In the genomic region with DNA sequence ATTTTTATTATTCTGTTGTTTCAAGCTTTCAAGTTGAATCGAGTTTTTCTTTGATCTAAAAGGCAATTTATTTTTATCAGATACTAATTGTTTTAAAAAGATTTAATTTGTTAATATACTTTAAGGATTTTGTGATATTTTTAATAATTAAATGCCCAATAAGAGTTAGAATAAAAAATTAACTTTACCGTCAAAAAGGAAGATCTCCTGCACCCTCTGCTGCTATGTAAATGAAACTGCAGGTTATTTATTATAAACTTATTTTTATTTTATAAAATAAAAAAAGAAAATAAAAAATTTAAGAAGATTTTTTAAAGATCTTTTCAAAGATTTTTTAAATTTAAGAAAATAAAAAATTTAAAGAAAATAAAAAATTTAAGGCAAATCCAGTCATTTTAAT, we compare ENCODE assay signal across 1 cellular context.
TF ChIP-seq lines count a peak whose summit lies in the region.

No MANE protein-coding gene starts in this region.

TF ChIP-seq in GM23338, 12 proteins besides CTCF, POLR2A, EP300 and RAD21 (continued from another document):
- TF ChIP-seq, protein P1, sequence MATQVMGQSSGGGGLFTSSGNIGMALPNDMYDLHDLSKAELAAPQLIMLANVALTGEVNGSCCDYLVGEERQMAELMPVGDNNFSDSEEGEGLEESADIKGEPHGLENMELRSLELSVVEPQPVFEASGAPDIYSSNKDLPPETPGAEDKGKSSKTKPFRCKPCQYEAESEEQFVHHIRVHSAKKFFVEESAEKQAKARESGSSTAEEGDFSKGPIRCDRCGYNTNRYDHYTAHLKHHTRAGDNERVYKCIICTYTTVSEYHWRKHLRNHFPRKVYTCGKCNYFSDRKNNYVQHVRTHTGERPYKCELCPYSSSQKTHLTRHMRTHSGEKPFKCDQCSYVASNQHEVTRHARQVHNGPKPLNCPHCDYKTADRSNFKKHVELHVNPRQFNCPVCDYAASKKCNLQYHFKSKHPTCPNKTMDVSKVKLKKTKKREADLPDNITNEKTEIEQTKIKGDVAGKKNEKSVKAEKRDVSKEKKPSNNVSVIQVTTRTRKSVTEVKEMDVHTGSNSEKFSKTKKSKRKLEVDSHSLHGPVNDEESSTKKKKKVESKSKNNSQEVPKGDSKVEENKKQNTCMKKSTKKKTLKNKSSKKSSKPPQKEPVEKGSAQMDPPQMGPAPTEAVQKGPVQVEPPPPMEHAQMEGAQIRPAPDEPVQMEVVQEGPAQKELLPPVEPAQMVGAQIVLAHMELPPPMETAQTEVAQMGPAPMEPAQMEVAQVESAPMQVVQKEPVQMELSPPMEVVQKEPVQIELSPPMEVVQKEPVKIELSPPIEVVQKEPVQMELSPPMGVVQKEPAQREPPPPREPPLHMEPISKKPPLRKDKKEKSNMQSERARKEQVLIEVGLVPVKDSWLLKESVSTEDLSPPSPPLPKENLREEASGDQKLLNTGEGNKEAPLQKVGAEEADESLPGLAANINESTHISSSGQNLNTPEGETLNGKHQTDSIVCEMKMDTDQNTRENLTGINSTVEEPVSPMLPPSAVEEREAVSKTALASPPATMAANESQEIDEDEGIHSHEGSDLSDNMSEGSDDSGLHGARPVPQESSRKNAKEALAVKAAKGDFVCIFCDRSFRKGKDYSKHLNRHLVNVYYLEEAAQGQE (IDR thresholded peaks at IDR 0.05; ENCODE audit: unreplicated experiment) = no peak
- no peak for TF ChIP-seq STAT1 (IDR thresholded peaks at IDR 0.05; ENCODE audit: unreplicated experiment)
- no peak for TF ChIP-seq ETS1 (IDR thresholded peaks at IDR 0.05)
- TF ChIP-seq EZH2 (IDR thresholded peaks at IDR 0.05; ENCODE audit: low read depth, unreplicated experiment) = no peak
